Comparison of ENCODE assay signal across 21 cellular contexts in genomic region chr1:198186916-198187580, GRCh38. TPM values are rescaled to one million over a fixed set of nuclear protein-coding genes. Genes with fewer than 3 reads are reported as not detected.
DNase-seq lines count a peak whose midpoint lies in the region; ATAC-seq, FAIRE-seq and TF ChIP-seq lines count a peak whose summit lies in the region.
"Had no signal": no experiment of that assay in that cellular context is flagged by ENCODE, and none has a peak within 500 bp of the region (broad histone marks: within the 10 kb centered on the region; RNA-seq: fewer than 3 reads in every experiment).

No MANE protein-coding gene starts in this region.

- intact Hi-C loops in spleen (cut with DNase I; ENCODE audit: low total_unique reads), result no loop called here

- no peaks in the 10 kb centered on the region for H3K9me3 Mint-ChIP-seq in activated naive CD8-positive, alpha-beta T cell (ENCODE audit: low read depth)
- no peaks in the 10 kb centered on the region for H3K9me3 Mint-ChIP-seq in activated naive CD8-positive, alpha-beta T cell treated with anti-CD3 and anti-CD28 coated beads, Interleukin-2, amount 50 U/mL, for 24 hours
- H3K9me3 Mint-ChIP-seq in endodermal cell, result no peaks in the 10 kb centered on the region

- H3K9me3 ChIP-seq in endodermal cell (ENCODE audit: control insufficient read depth, low read length) (no peaks in the 10 kb centered on the region), spleen (no peaks in the 10 kb centered on the region)
- H3K9me3 ChIP-seq: SJCRH30, stomach, vagina had no signal

- H3K36me3 Mint-ChIP-seq in activated naive CD8-positive, alpha-beta T cell, result no peaks in the 10 kb centered on the region
- H3K36me3 Mint-ChIP-seq in activated naive CD8-positive, alpha-beta T cell treated with anti-CD3 and anti-CD28 coated beads, Interleukin-2, amount 50 U/mL, for 24 hours (ENCODE audit: low read depth), result peaks cover 3% of the 10 kb centered on the region
- no peaks in the 10 kb centered on the region for H3K36me3 Mint-ChIP-seq in endodermal cell (ENCODE audit: low read depth)

- H3K4me3 Mint-ChIP-seq in activated naive CD8-positive, alpha-beta T cell, result no peak overlapping the region
- H3K4me3 Mint-ChIP-seq in activated naive CD8-positive, alpha-beta T cell treated with anti-CD3 and anti-CD28 coated beads, Interleukin-2, amount 50 U/mL, for 24 hours, result no peak overlapping the region
- H3K4me3 Mint-ChIP-seq in endodermal cell, result no peak overlapping the region

- peaks cover 84% of the 10 kb centered on the region for H3K4me1 Mint-ChIP-seq in activated naive CD8-positive, alpha-beta T cell (ENCODE audit: low read depth)
- peaks cover 91% of the 10 kb centered on the region for H3K4me1 Mint-ChIP-seq in activated naive CD8-positive, alpha-beta T cell treated with anti-CD3 and anti-CD28 coated beads, Interleukin-2, amount 50 U/mL, for 24 hours
- H3K4me1 Mint-ChIP-seq in endodermal cell, result peaks cover 24% of the 10 kb centered on the region

- H3K4me3 ChIP-seq in endodermal cell (ENCODE audit: low read length), result no peak overlapping the region
- H3K4me3 ChIP-seq in spleen, result no peak overlapping the region
- H3K4me3 ChIP-seq: SJCRH30, stomach, vagina had no signal

- H3K27me3 ChIP-seq in endodermal cell (ENCODE audit: control insufficient read depth, insufficient read depth, low read length, poor library complexity, severe bottlenecking) (no peaks in the 10 kb centered on the region), spleen (replicated peaks in 1 of 7) (no peaks in the 10 kb centered on the region)
- H3K27me3 ChIP-seq: SJCRH30, stomach, vagina had no signal

- H3K9ac ChIP-seq in endodermal cell (ENCODE audit: extremely low read depth, low read length, poor library complexity, severe bottlenecking), result no peak overlapping the region
- H3K9ac ChIP-seq: KMS-11 had no signal

- peaks cover 8% of the 10 kb centered on the region for H3K4me1 ChIP-seq in endodermal cell (ENCODE audit: control insufficient read depth, insufficient read depth, low read length)
- peaks cover 29 to 100% (median 74%) of the 10 kb centered on the region in 6 donors for H3K4me1 ChIP-seq in spleen
- H3K4me1 ChIP-seq: SJCRH30 had no signal

- FAIRE-seq in urothelium cell line (lab: Jason Lieb, UNC), result no peak
- FAIRE-seq: bronchial epithelial cell had no signal

- H3K27me3 Mint-ChIP-seq in activated naive CD8-positive, alpha-beta T cell, result no peaks in the 10 kb centered on the region
- H3K27me3 Mint-ChIP-seq in activated naive CD8-positive, alpha-beta T cell treated with anti-CD3 and anti-CD28 coated beads, Interleukin-2, amount 50 U/mL, for 24 hours, result no peaks in the 10 kb centered on the region
- H3K27me3 Mint-ChIP-seq in endodermal cell (ENCODE audit: insufficient read depth), result no peaks in the 10 kb centered on the region

- no peak overlapping the region for H3K27ac ChIP-seq in endodermal cell (ENCODE audit: low read depth, low read length)
- peak overlapping the region in 6 of 8 donors; percentile 22 to 75 (median 58) for H3K27ac ChIP-seq in spleen
- H3K27ac ChIP-seq: HL-60, KMS-11, SJCRH30, vagina had no signal

- TF ChIP-seq POLR2A in spleen (IDR thresholded peaks at IDR 0.05), result no peak

- ATAC-seq in activated naive CD8-positive, alpha-beta T cell treated with anti-CD3 and anti-CD28 coated beads, Interleukin-2, amount 50 U/mL, for 24 hours, result no peak
- no peak for ATAC-seq in HG02610 (IDR thresholded peaks at IDR 0.05; ENCODE audit: unreplicated experiment)
- ATAC-seq: left colon had no signal

- 85 to 94% methylated on average over 2 of the region's 2 CpGs for WGBS in endodermal cell (ENCODE audit: insufficient coverage in 1 of 2, insufficient read length in 1 of 2), 2 experiments
- WGBS in spleen, 5 donors, result 94 to 100% (median 96%) methylated on average over 2 of the region's 2 CpGs

- no peak for TF ChIP-seq CTCF in endodermal cell (conservative IDR thresholded peaks at IDR 0.05)
- TF ChIP-seq CTCF in spleen (IDR thresholded peaks at IDR 0.05 in 8 of 11, conservative IDR thresholded peaks at IDR 0.05 in 3 of 11), result no peak

- DNase-seq in activated naive CD8-positive, alpha-beta T cell treated with anti-CD3 and anti-CD28 coated beads, Interleukin-2, amount 50 U/mL, for 24 hours, result no peak
- DNase-seq in NCI-H226 (peak; percentile 10), endodermal cell (no peak), spleen (no peak), HK-2 (ENCODE audit: unreplicated experiment) (no peak), urothelium cell line (ENCODE audit: low spot score) (no peak)
- DNase-seq: activated CD4-positive, alpha-beta T cell treated with anti-CD3 and anti-CD28 coated beads, Interleukin-2, amount 50 U/mL, for 48 hours; activated gamma-delta T cell; Calu3; GF-D8; left colon; NCI-H446; SJCRH30; stimulated activated CD4-positive, alpha-beta T cell treated with anti-CD3 and anti-CD28 coated beads, Interleukin-12 subunit alpha, Interleukin-12 subunit beta, amount 100 ng/mL, for 4 hours; stomach had no signal

- peak overlapping the region; percentile 82 for H3K27ac Mint-ChIP-seq in activated naive CD8-positive, alpha-beta T cell
- H3K27ac Mint-ChIP-seq in activated naive CD8-positive, alpha-beta T cell treated with anti-CD3 and anti-CD28 coated beads, Interleukin-2, amount 50 U/mL, for 24 hours, result no peak overlapping the region
- peak overlapping the region; percentile 61 for H3K27ac Mint-ChIP-seq in endodermal cell

- H3K36me3 ChIP-seq in endodermal cell (ENCODE audit: control insufficient read depth, insufficient read depth, low read length), result no peaks in the 10 kb centered on the region
- H3K36me3 ChIP-seq in spleen, result no peaks in the 10 kb centered on the region
- H3K36me3 ChIP-seq: SJCRH30, stomach, vagina had no signal

RNA-seq across cellular contexts. Expression of gene NEK7, which starts 30.2 kb away (rescaled TPM):
- total RNA-seq in endodermal cell (10 to 100 TPM; 24.2 to 26.8 TPM), spleen (100 to 1,000 TPM in 3 of 7 donors, 10 to 100 TPM in 4; 65.7 to 120 (median 80.7) TPM)
- 21.3 TPM for polyA plus RNA-seq in endodermal cell (2013, experiment 1 of 2)
- 23.9 TPM for polyA plus RNA-seq in endodermal cell (2013, experiment 2 of 2)
- polyA plus RNA-seq in spleen, result 10 to 100 TPM; 16.9 to 24.5 (median 17.9) TPM
